Comparison of ENCODE assay signal across 8 cellular contexts in the genomic region with DNA sequence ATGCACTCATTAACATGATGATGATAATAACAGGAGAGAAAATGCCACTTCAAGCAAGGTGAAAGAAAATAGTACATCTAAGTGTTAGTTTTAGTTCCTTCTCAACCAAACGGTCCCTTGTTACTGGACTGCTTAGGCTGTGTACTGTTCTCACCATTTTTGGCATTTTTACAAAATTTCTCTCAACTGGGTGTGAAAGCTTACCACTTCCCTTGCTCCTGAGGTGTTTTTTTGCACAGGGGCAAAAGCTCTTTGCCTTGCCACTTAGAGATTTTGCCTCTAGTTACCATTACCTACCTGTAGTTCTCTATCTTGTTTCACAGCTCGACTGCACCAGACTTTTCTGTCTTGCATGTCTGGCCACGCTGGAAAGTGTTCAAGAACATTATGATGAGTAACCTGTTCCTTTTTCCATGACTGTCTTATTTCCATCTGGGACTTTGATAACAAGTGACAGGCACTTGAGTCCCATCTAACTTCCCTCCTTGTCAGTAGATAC. TPM values are rescaled to one million over a fixed set of nuclear protein-coding genes. Genes with fewer than 3 reads are reported as not detected.
A peak's percentile ranks its signal among the peaks of the same experiment; 100 is the strongest.
DNase-seq lines count a peak whose midpoint lies in the region; ATAC-seq, FAIRE-seq and TF ChIP-seq lines count a peak whose summit lies in the region.

No MANE protein-coding gene starts in this region.

- DNase-seq in GM18507 (ENCODE audit: extremely low spot score, insufficient read length, low read depth), result no peak
- DNase-seq in K562 (ENCODE audit: extremely low read depth in 1 of 4, low spot score in 3 of 4), result peak; percentile 32 to 80 (median 46)
- DNase-seq in small intestine, result peak; percentile 38
- no peak for DNase-seq in tibial nerve (ENCODE audit: low spot score in 2 of 2)
- DNase-seq in HTR-8/SVneo (ENCODE audit: insufficient read length, low spot score), result no peak
- no peak for DNase-seq in endothelial cell (ENCODE audit: low spot score)

- H3K27ac Mint-ChIP-seq in endothelial cell (ENCODE audit: unreplicated experiment), result no peak overlapping the region

- H3K4me1 Mint-ChIP-seq in endothelial cell (ENCODE audit: unreplicated experiment), result peaks cover 46% of the 10 kb centered on the region

- FAIRE-seq in GM18507 (lab: Jason Lieb, UNC) (peak; percentile 84), K562 (lab: Jason Lieb, UNC) (peak; percentile 69), small intestine (lab: Jason Lieb, UNC) (no peak), HTR-8/SVneo (lab: Jason Lieb, UNC) (no peak)

- POLR2A ChIA-PET in K562 (lab: Yijun Ruan, JAX), result interaction anchor here (0.7 to 1.6 kb wide), 2 partner anchors 9 to 11 kb away, joined by 3 to 5 read pairs; a partner anchor contains a TSS

- H3K36me3 ChIP-seq in Loucy (ENCODE audit: insufficient read depth, low read length), result no peaks in the 10 kb centered on the region
- no peaks in the 10 kb centered on the region; the same call in 2 of the 3 replicates for H3K36me3 ChIP-seq in K562 (ENCODE audit: control insufficient read depth, insufficient read depth, low read length)
- no peaks in the 10 kb centered on the region for H3K36me3 ChIP-seq in small intestine (ENCODE audit: control insufficient read depth in 2 of 2, insufficient read depth in 2 of 2, low read length in 2 of 2)
- no peaks in the 10 kb centered on the region for H3K36me3 ChIP-seq in tibial nerve

- peaks cover 100% of the 10 kb centered on the region for H3K79me2 ChIP-seq in Loucy (ENCODE audit: insufficient read depth, low read length)
- H3K79me2 ChIP-seq in K562 (ENCODE audit: control insufficient read depth, insufficient read depth, low read length), result peaks cover 97% of the 10 kb centered on the region

- peaks cover 96% of the 10 kb centered on the region for H3K4me1 ChIP-seq in Loucy (ENCODE audit: insufficient read depth, low read length, poor library complexity, severe bottlenecking)
- H3K4me1 ChIP-seq in K562 (replicated peaks in 1 of 2; ENCODE audit: control insufficient read depth in 2 of 2, insufficient read depth in 2 of 2, low read length in 2 of 2), result peaks cover 2 to 55% of the 10 kb centered on the region in 2 experiments; a peak in 4 of 5 replicates
- H3K4me1 ChIP-seq in small intestine (ENCODE audit: control insufficient read depth in 2 of 2, insufficient read depth in 1 of 2, low read depth in 1 of 2, low read length in 1 of 2), result peaks cover 11 to 27% of the 10 kb centered on the region in 2 donors
- peaks cover 0 to 77% (median 44%) of the 10 kb centered on the region in 4 donors for H3K4me1 ChIP-seq in tibial nerve

- TF ChIP-seq POLR2A in K562 (conservative IDR thresholded peaks at IDR 0.05) (no peak), tibial nerve (IDR thresholded peaks at IDR 0.05) (no peak)

- peaks cover 1% of the 10 kb centered on the region for H3K27me3 Mint-ChIP-seq in endothelial cell (ENCODE audit: unreplicated experiment)

- TF ChIP-seq RAD21 in K562 (CRISPR knock-in tag; conservative IDR thresholded peaks at IDR 0.05 in 1 of 2, IDR thresholded peaks at IDR 0.05 in 1 of 2), result no peak

- H3K9me1 ChIP-seq in K562 (ENCODE audit: control insufficient read depth, insufficient read depth, low read length), result no peaks in the 10 kb centered on the region

- in situ Hi-C loops in K562 (cut with MboI), result no loop called here

- peak overlapping the region; percentile 60 for H3K9ac ChIP-seq in Loucy (ENCODE audit: low read depth, low read length, poor library complexity, severe bottlenecking)
- no peak overlapping the region for H3K9ac ChIP-seq in K562 (ENCODE audit: insufficient read depth in 1 of 2, low read depth in 2 of 2, low read length in 2 of 2)

- ATAC-seq in GM21786 (IDR thresholded peaks at IDR 0.05; ENCODE audit: unreplicated experiment) (peak; percentile 75), K562 (peak; percentile 56)

- CTCF ChIA-PET in K562 (lab: Yijun Ruan, JAX; ENCODE audit: low intra/inter-chr PET ratio), result no interaction called here

- H3K4me3 Mint-ChIP-seq in endothelial cell (ENCODE audit: unreplicated experiment), result no peak overlapping the region

- H3K36me3 Mint-ChIP-seq in endothelial cell (ENCODE audit: low read depth, unreplicated experiment), result no peaks in the 10 kb centered on the region

- WGBS in K562 (ENCODE audit: insufficient coverage, low coverage, missing lambda C conversion rate), result 8% methylated on average over 3 of the region's 3 CpGs
- WGBS in small intestine, 3 donors, result 31 to 43% (median 35%) methylated on average over 3 of the region's 3 CpGs
- 45 to 55% methylated on average over 3 of the region's 3 CpGs for WGBS in tibial nerve, 2 donors

- no TSS peak for BruUV-seq in K562 (replicated peaks; lab: Mats Ljungman, UMichigan)

- H3K9me3 ChIP-seq in Loucy (ENCODE audit: insufficient read depth, low read depth, low read length) (no peaks in the 10 kb centered on the region), K562 (replicated peaks; ENCODE audit: control insufficient read depth, insufficient read depth, low read depth, low read length) (no peaks in the 10 kb centered on the region), small intestine (ENCODE audit: control insufficient read depth, low read depth) (no peaks in the 10 kb centered on the region), tibial nerve (no peaks in the 10 kb centered on the region)

- intact Hi-C loops in K562 (cut with micrococcal nuclease), result loop anchor here (10.0 kb wide), 1 partner anchor 493 kb away; no protein-coding TSS in a partner anchor

- H3K27ac ChIP-seq in K562 (ENCODE audit: extremely low read depth, low read depth, low read length) (no peak overlapping the region; the same call in 2 of the 3 replicates), small intestine (ENCODE audit: low read depth in 1 of 2, low read length in 1 of 2) (peak overlapping the region in 1 of 2 donors; percentile 45), tibial nerve (no peak overlapping the region)

- peaks cover 9% of the 10 kb centered on the region; the same call in 1 of the 2 replicates for H3F3A ChIP-seq in Loucy (ENCODE audit: low read depth)

- H2AFZ ChIP-seq in Loucy (ENCODE audit: low read length) (no peak overlapping the region), K562 (ENCODE audit: low read depth, low read length) (no peak overlapping the region)

- H4K20me1 ChIP-seq in Loucy (ENCODE audit: insufficient read depth, low read length, poor library complexity, severe bottlenecking), result peaks cover 57% of the 10 kb centered on the region
- H4K20me1 ChIP-seq in K562 (replicated peaks; ENCODE audit: control insufficient read depth, insufficient read depth, low read length), result peaks cover 21% of the 10 kb centered on the region; the same call in 1 of the 2 replicates

- peak; percentile 50 for TF ChIP-seq EP300 in K562 (IDR thresholded peaks at IDR 0.05; ENCODE audit: low read length)
- no peak for TF ChIP-seq EP300 in tibial nerve (IDR thresholded peaks at IDR 0.05)

- H3K27me3 ChIP-seq in Loucy (ENCODE audit: insufficient read depth, low read length, poor library complexity, severe bottlenecking), result no peaks in the 10 kb centered on the region
- no peaks in the 10 kb centered on the region for H3K27me3 ChIP-seq in K562 (ENCODE audit: control insufficient read depth in 2 of 2, insufficient read depth in 2 of 2, low read length in 2 of 2)
- H3K27me3 ChIP-seq in small intestine (ENCODE audit: control insufficient read depth in 2 of 2, insufficient read depth in 2 of 2, low read length in 2 of 2), result no peaks in the 10 kb centered on the region
- no peaks in the 10 kb centered on the region for H3K27me3 ChIP-seq in tibial nerve

- H3K9me3 Mint-ChIP-seq in endothelial cell (ENCODE audit: unreplicated experiment), result no peaks in the 10 kb centered on the region

- no peaks in the 10 kb centered on the region for H3K9me2 ChIP-seq in Loucy (replicated peaks; ENCODE audit: low read depth, low read length)

- peak overlapping the region; percentile 48 for H3K4me3 ChIP-seq in Loucy (ENCODE audit: low read length, poor library complexity, severe bottlenecking)
- H3K4me3 ChIP-seq in K562, result no peak overlapping the region
- no peak overlapping the region for H3K4me3 ChIP-seq in small intestine (ENCODE audit: low read depth in 1 of 2, low read length in 2 of 2)
- no peak overlapping the region for H3K4me3 ChIP-seq in tibial nerve

- H3K4me2 ChIP-seq in Loucy (ENCODE audit: low read depth, low read length, poor library complexity, severe bottlenecking) (peak overlapping the region; percentile 57), K562 (ENCODE audit: insufficient read depth, low read length) (peak overlapping the region; percentile 17; the same call in 1 of the 2 replicates)

- no peak for TF ChIP-seq CTCF in Loucy (conservative IDR thresholded peaks at IDR 0.05; ENCODE audit: low read length)
- TF ChIP-seq CTCF in K562 (IDR thresholded peaks at IDR 0.05 in 2 of 3, conservative IDR thresholded peaks at IDR 0.05 in 1 of 3; ENCODE audit: insufficient read depth in 2 of 3, low read depth in 1 of 3, low read length in 3 of 3), result no peak
- no peak for TF ChIP-seq CTCF in tibial nerve (IDR thresholded peaks at IDR 0.05)
- no peak for TF ChIP-seq CTCF in endothelial cell (IDR thresholded peaks at IDR 0.05; ENCODE audit: unreplicated experiment)

TF ChIP-seq in K562, 482 proteins besides CTCF, POLR2A, EP300 and RAD21 (continues in another document):
- peak; percentile 90 for TF ChIP-seq FOSL1 (tag; conservative IDR thresholded peaks at IDR 0.05)
- no peak for TF ChIP-seq ERF (CRISPR knock-in tag; IDR thresholded peaks at IDR 0.05)
- TF ChIP-seq ETS2 (tag; IDR thresholded peaks at IDR 0.05; ENCODE audit: borderline replicate concordance, poor library complexity, severe bottlenecking), result no peak

RNA-seq across cellular contexts. Expression of a gene that starts 10.7 kb away (rescaled TPM):
- 10.7 and 36.6 TPM in 2 replicates for total RNA-seq in K562 (2011; cell fraction: chromatin; rRNA removed; ENCODE audit: low replicate concordance)
- 5.7 and 6.2 TPM in 2 replicates for total RNA-seq in K562 (2011; cell fraction: nucleolus; rRNA removed)
- 10.0 and 16.6 TPM in 2 replicates for total RNA-seq in K562 (2011; cell fraction: nucleoplasm; rRNA removed)
- total RNA-seq in K562 (2014; rRNA removed), result 25.5 and 30.9 TPM in 2 replicates
- total RNA-seq in K562 (2014; rRNA removed; fragmentation: Illumina TruSeq; extraction: Trizol), result 33.5 and 36.4 TPM in 2 replicates
- total RNA-seq in K562 (2015; rRNA removed; fragmentation: Illumina TruSeq; extraction: Trizol), result 23.7 and 27.7 TPM in 2 replicates
- total RNA-seq in K562 (2021), result 30.3 and 33.2 TPM in 2 replicates
- polyA plus RNA-seq in K562 (2011; rRNA removed), result 37.1 and 37.3 TPM in 2 replicates
- polyA plus RNA-seq in K562 (2011; cell fraction: cytosol; rRNA removed), result 9.9 and 20.0 TPM in 2 replicates
- polyA plus RNA-seq in K562 (2011; cell fraction: nucleus; rRNA removed), result 20.6 and 37.5 TPM in 2 replicates
- 16.0 and 19.7 TPM in 2 replicates for polyA plus RNA-seq in K562 (2012)
- 22.0 and 23.5 TPM in 2 replicates for polyA plus RNA-seq in K562 (2014; fragmentation: Illumina TruSeq; extraction: Trizol)
- 1 to 10 TPM; 8.5 to 10.0 TPM for polyA plus RNA-seq in K562 (2014; fragmentation: Nextera tagmentation; extraction: Ambion mirVana)
- 16.0 and 20.4 TPM in 2 replicates for polyA plus RNA-seq in K562 (2014; rRNA removed)
- polyA minus RNA-seq in K562 (2011; rRNA and poly(A)+ RNA removed), result 64.1 and 75.5 TPM in 2 replicates
- 21.6 and 23.2 TPM in 2 replicates for polyA minus RNA-seq in K562 (2011; cell fraction: cytosol; rRNA and poly(A)+ RNA removed)
- polyA minus RNA-seq in K562 (2011; cell fraction: nucleus; rRNA and poly(A)+ RNA removed), result 21.5 and 38.9 TPM in 2 replicates
- 10 to 100 TPM; 14.9 to 29.1 (median 25.4) TPM for polyA plus RNA-seq in small intestine
- 100 to 1,000 TPM; 123 to 219 (median 141) TPM for total RNA-seq in tibial nerve
- 44.9 TPM for total RNA-seq in endothelial cell (ENCODE audit: unreplicated experiment)

Comparison
In these comparisons a context has a peak if more than half of its experiments do, and no peak if none do; other contexts are left out.
1. DNase-seq: peak in K562 (4 of 4) and small intestine (single experiment); none in GM18507 (single experiment), tibial nerve (0 of 2), HTR-8/SVneo (single experiment) and endothelial cell (single experiment).